In the genomic region with DNA sequence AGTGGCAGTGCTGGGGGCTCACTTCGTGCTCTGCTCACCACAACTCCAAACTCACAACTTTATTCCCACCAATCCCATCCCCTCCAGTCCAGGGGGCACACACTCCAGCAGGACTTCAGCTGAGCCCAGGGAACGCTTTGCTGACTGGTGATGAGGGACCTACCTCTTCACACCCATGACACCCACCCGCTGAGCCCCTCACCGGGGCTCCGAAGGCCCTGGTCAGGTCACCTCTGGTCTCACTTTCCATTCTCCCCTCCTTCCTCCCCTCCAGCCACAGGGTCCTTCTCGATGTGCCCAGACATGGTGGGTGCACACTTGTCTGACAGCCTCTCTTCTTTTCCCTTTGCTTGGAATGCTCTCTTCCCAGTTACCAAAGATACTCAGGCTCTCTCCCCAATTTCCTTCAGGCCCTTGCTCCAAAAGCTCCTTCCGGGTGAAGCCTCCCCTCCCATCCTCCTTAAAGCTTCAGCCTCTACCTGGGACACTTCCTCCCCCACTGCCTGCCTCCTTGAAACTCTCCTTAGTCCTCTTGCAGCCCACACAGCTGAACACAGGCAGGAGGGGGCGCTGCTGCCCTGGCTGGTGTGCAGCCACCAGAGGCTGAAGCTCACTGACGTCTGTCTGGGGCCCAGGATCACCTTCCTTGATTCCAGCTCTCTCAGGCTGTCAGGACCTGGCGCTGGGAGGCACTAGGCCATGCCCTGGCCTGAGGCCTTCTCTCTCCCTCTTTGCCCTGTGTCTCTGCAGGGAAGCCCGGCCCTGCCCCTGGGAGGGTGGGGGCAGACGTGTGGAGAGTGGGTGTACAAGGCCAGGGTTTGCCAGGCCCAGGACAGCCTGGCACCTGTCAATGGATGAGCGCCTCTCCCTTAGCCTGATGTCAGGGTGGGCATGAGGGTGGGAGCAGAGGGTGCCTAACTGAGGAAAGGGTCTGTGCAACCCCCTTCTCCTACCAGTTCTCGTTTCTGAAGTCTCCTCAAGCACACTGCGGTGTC, we compare ENCODE assay signal across 8 cellular contexts. TPM values are rescaled to one million over a fixed set of nuclear protein-coding genes. Genes with fewer than 3 reads are reported as not detected.
DNase-seq lines count a peak whose midpoint lies in the region.

No MANE protein-coding gene starts in this region.

- DNase-seq in activated CD4-positive, alpha-beta T cell treated with anti-CD3 and anti-CD28 coated beads for 24 hours (ENCODE audit: low read depth in 2 of 2): peak; percentile 40 to 55
- DNase-seq in activated CD4-positive, alpha-beta T cell treated with anti-CD3 and anti-CD28 coated beads, Interleukin-2, amount 50 U/mL, for 1 hour: no peak
- DNase-seq in MG63 (peak; percentile 65), dermis blood vessel endothelial cell (peak; percentile 90), medulla oblongata (ENCODE audit: extremely low spot score) (peak; percentile 69), NCI-H1694 treated with DMSO at 0.1 percent for 48 hours (lab: John Stamatoyannopoulos, UW) (no peak)
- DNase-seq in T-helper 2 cell treated with Interferon-gamma antibody and Interleukin-4, amounts not matched to agents 5 μg/mL and 100 μg/mL, for 36 hours (ENCODE audit: low spot score): peak; percentile 58
- peak; percentile 35 to 50 for DNase-seq in stimulated activated CD8-positive, alpha-beta memory T cell treated with anti-CD3 and anti-CD28 coated beads, Interleukin-7, amount 100 ng/mL, for 48 hours (ENCODE audit: extremely low read depth in 1 of 2, low read depth in 1 of 2)

- no peaks in the 10 kb centered on the region for H3K36me3 ChIP-seq in MG63

- H3K4me3 Mint-ChIP-seq in T-helper 2 cell treated with Interferon-gamma antibody and Interleukin-4, amounts not matched to agents 5 μg/mL and 100 μg/mL, for 36 hours: no peak overlapping the region

- no peaks in the 10 kb centered on the region for H3K9me3 ChIP-seq in MG63

- no peak overlapping the region for H3K27ac Mint-ChIP-seq in T-helper 2 cell treated with Interferon-gamma antibody and Interleukin-4, amounts not matched to agents 5 μg/mL and 100 μg/mL, for 36 hours

- H3K27me3 ChIP-seq in MG63: no peaks in the 10 kb centered on the region

- no peaks in the 10 kb centered on the region for H3K27me3 Mint-ChIP-seq in T-helper 2 cell treated with Interferon-gamma antibody and Interleukin-4, amounts not matched to agents 5 μg/mL and 100 μg/mL, for 36 hours (ENCODE audit: low read depth)

- no peaks in the 10 kb centered on the region for H3K36me3 Mint-ChIP-seq in T-helper 2 cell treated with Interferon-gamma antibody and Interleukin-4, amounts not matched to agents 5 μg/mL and 100 μg/mL, for 36 hours (ENCODE audit: low read depth)

- H3K4me3 ChIP-seq in MG63: no peak overlapping the region

- H3K4me1 Mint-ChIP-seq in T-helper 2 cell treated with Interferon-gamma antibody and Interleukin-4, amounts not matched to agents 5 μg/mL and 100 μg/mL, for 36 hours (ENCODE audit: low read depth): no peaks in the 10 kb centered on the region

- H3K9me3 Mint-ChIP-seq in T-helper 2 cell treated with Interferon-gamma antibody and Interleukin-4, amounts not matched to agents 5 μg/mL and 100 μg/mL, for 36 hours: no peaks in the 10 kb centered on the region

RNA-seq across cellular contexts. Expression of a gene that starts 1.6 kb away (rescaled TPM):
- not detected in 2 replicates for total RNA-seq in MG63 (2014; rRNA removed; shearing (Covaris generic); ENCODE audit: low replicate concordance)
- total RNA-seq in dermis blood vessel endothelial cell: under 0.01 and 0.14 TPM in 2 replicates

Comparison
In these comparisons a context has a peak if more than half of its experiments do, and no peak if none do; other contexts are left out.
1. DNase-seq: peak in activated CD4-positive, alpha-beta T cell treated with anti-CD3 and anti-CD28 coated beads for 24 hours (2 of 2), MG63 (single experiment), T-helper 2 cell treated with Interferon-gamma antibody and Interleukin-4, amounts not matched to agents 5 μg/mL and 100 μg/mL, for 36 hours (single experiment), dermis blood vessel endothelial cell (single experiment), medulla oblongata (single experiment) and stimulated activated CD8-positive, alpha-beta memory T cell treated with anti-CD3 and anti-CD28 coated beads, Interleukin-7, amount 100 ng/mL, for 48 hours (2 of 2); none in activated CD4-positive, alpha-beta T cell treated with anti-CD3 and anti-CD28 coated beads, Interleukin-2, amount 50 U/mL, for 1 hour (single experiment) and NCI-H1694 treated with DMSO at 0.1 percent for 48 hours (single experiment).